In the genomic region with DNA sequence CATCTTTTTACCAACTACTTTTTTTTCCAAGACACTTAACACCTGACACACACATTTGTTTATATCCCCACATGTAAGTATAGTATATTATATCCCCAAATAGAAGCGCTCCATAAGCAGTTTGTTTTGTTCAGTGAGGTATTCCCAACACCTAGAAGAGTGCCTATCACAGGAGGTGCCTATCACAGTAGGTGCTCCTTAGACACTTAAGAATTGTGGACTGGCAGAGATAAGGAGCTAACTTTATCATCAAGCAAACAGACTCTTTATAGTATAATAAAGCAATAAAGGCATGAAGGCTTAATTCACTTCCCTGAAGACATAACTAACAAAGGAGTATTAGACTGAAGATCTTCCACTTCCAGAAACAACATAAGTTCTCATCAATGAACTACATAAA, we compare ENCODE assay signal across 17 cellular contexts.
"Had no signal": no experiment of that assay in that cellular context is flagged by ENCODE, and none has a peak within 500 bp of the region (broad histone marks: within the 10 kb centered on the region; RNA-seq: fewer than 3 reads in every experiment).

No MANE protein-coding gene starts in this region.

- DNase-seq: activated CD4-positive, alpha-beta T cell treated with anti-CD3 and anti-CD28 coated beads, Interleukin-2, amount 50 U/mL, for 1 hour; activated naive CD4-positive, alpha-beta T cell treated with Interleukin-2 at 50 U/mL for 16 hours; anterior cingulate cortex; brain microvascular endothelial cell; dermis blood vessel endothelial cell; effector memory CD8-positive, alpha-beta T cell; heart left ventricle; left cardiac atrium; naive thymus-derived CD4-positive, alpha-beta T cell; retina; stimulated activated CD4-positive, alpha-beta T cell treated with anti-CD3 and anti-CD28 coated beads, Interleukin-4, amount 100 ng/mL, for 1 hour; stimulated activated naive CD4-positive, alpha-beta T cell treated with Interleukin-2 at 50 U/mL for 16 hours; substantia nigra had no signal

- H3K9me3 Mint-ChIP-seq: activated T-helper 1 cell treated with anti-CD3 and anti-CD28 coated beads, Interleukin-12 subunit alpha, Interleukin-12 subunit beta, Interleukin-2, Interleukin-4 antibody, amounts not matched to agents 30 ng/mL and 10 ng/mL and 1 ng/mL, durations not matched to agents 14 hours and 24 hours and 36 hours; effector memory CD8-positive, alpha-beta T cell had no signal

- H3K36me3 ChIP-seq: brain microvascular endothelial cell, heart left ventricle had no signal

- H3K4me3 ChIP-seq: heart left ventricle, lung, tibial nerve had no signal

- H3K27me3 ChIP-seq: brain microvascular endothelial cell, heart left ventricle, tibial nerve had no signal

- H3K4me3 Mint-ChIP-seq: activated T-helper 1 cell treated with anti-CD3 and anti-CD28 coated beads, Interleukin-12 subunit alpha, Interleukin-12 subunit beta, Interleukin-2, Interleukin-4 antibody, amounts not matched to agents 30 ng/mL and 10 ng/mL and 1 ng/mL, durations not matched to agents 14 hours and 24 hours and 36 hours had no signal

- H3K9me3 ChIP-seq: tibial nerve had no signal

- H3K27ac Mint-ChIP-seq: activated T-helper 1 cell treated with anti-CD3 and anti-CD28 coated beads, Interleukin-12 subunit alpha, Interleukin-12 subunit beta, Interleukin-2, Interleukin-4 antibody, amounts not matched to agents 30 ng/mL and 10 ng/mL and 1 ng/mL, durations not matched to agents 14 hours and 24 hours and 36 hours had no signal

- H3K27ac ChIP-seq: brain microvascular endothelial cell, epithelial cell of prostate, heart left ventricle, tibial nerve had no signal

- ATAC-seq: effector memory CD8-positive, alpha-beta T cell; heart left ventricle; left cardiac atrium; naive thymus-derived CD4-positive, alpha-beta T cell had no signal

- H3K27me3 Mint-ChIP-seq: effector memory CD8-positive, alpha-beta T cell; naive thymus-derived CD4-positive, alpha-beta T cell had no signal
